ENCODE assay signal across 16 cellular contexts in genomic region chr14:36162267-36162666, GRCh38. TPM values are rescaled to one million over a fixed set of nuclear protein-coding genes. Genes with fewer than 3 reads are reported as not detected.
DNase-seq lines count a peak whose midpoint lies in the region; ATAC-seq, FAIRE-seq and TF ChIP-seq lines count a peak whose summit lies in the region.
"Had no signal": no experiment of that assay in that cellular context is flagged by ENCODE, and none has a peak within 500 bp of the region (broad histone marks: within the 10 kb centered on the region; RNA-seq: fewer than 3 reads in every experiment).

No MANE protein-coding gene starts in this region.

- H3K23ac ChIP-seq in H9 (ENCODE audit: insufficient read length, low read depth, low read length): no peak overlapping the region

- H4K8ac ChIP-seq in H9 (replicated peaks; ENCODE audit: insufficient read length, low read depth, low read length): no peak overlapping the region

- CTCF ChIA-PET in WTC11 (lab: Charles Lee): interaction anchor here (1.1 to 1.6 kb wide), 5 partner anchors 92 to 359 kb away, joined by 3 to 10 read pairs (median 4); no protein-coding TSS in a partner anchor
- CTCF ChIA-PET in MCF 10A (lab: Yijun Ruan, JAX): interaction anchor here (0.6 to 0.8 kb wide), 3 partner anchors 10 to 1329 kb away, joined by 3 read pairs; no protein-coding TSS in a partner anchor

- H2BK120ac ChIP-seq in H9 (ENCODE audit: low read depth, low read length, poor library complexity, severe bottlenecking): no peak overlapping the region

- TF ChIP-seq POLR2A in testis (IDR thresholded peaks at IDR 0.05): no peak

- H3T11ph ChIP-seq in H9 (ENCODE audit: low read length): no peak overlapping the region

- H3K36me3 Mint-ChIP-seq in H9 (ENCODE audit: insufficient read depth in 1 of 3, low read depth in 3 of 3) (no peaks in the 10 kb centered on the region; a peak in 1 of 7 replicates), WTC11 (no peaks in the 10 kb centered on the region), MCF 10A (ENCODE audit: insufficient read depth, unreplicated experiment) (no peaks in the 10 kb centered on the region)

- TF ChIP-seq CTCF in H9 (conservative IDR thresholded peaks at IDR 0.05) (no peak), WTC11 (IDR thresholded peaks at IDR 0.05) (no peak), kidney (IDR thresholded peaks at IDR 0.05; ENCODE audit: borderline replicate concordance, extremely low read depth, insufficient read depth) (no peak), testis (IDR thresholded peaks at IDR 0.05) (no peak), MCF 10A (IDR thresholded peaks at IDR 0.05; ENCODE audit: unreplicated experiment) (no peak)

- no peak overlapping the region for H3K27ac ChIP-seq in H9 (ENCODE audit: insufficient read length, low read depth, low read length)
- no peak overlapping the region for H3K27ac ChIP-seq in kidney (ENCODE audit: low read depth in 2 of 2, low read length in 2 of 2)
- no peak overlapping the region for H3K27ac ChIP-seq in testis
- H3K27ac ChIP-seq: BLaER1, HL-60 had no signal

- no peaks in the 10 kb centered on the region for H3K79me2 ChIP-seq in H9 (ENCODE audit: insufficient read depth, low read length)

- H3K27ac Mint-ChIP-seq in H9: no peak overlapping the region
- no peak overlapping the region for H3K27ac Mint-ChIP-seq in WTC11
- H3K27ac Mint-ChIP-seq in MCF 10A (ENCODE audit: low read depth, unreplicated experiment): no peak overlapping the region

- H2BK5ac ChIP-seq in H9 (ENCODE audit: insufficient read length, low read length): no peak overlapping the region

- no peak overlapping the region for H4K91ac ChIP-seq in H9 (ENCODE audit: insufficient read length, low read depth, low read length)

- no peaks in the 10 kb centered on the region for H3K9me3 ChIP-seq in H9 (ENCODE audit: control insufficient read depth, low read depth, low read length)
- H3K9me3 ChIP-seq in kidney (ENCODE audit: control insufficient read depth in 1 of 2, low read length in 2 of 2): peaks cover 0 to 2% of the 10 kb centered on the region in 2 donors
- H3K9me3 ChIP-seq in testis: no peaks in the 10 kb centered on the region
- H3K9me3 ChIP-seq: BLaER1 had no signal

- WGBS in H9 (ENCODE audit: extremely low coverage, insufficient read length, low lambda C conversion rate): no CpG with 5 or more reads among the region's 9 CpGs
- 49 to 60% methylated on average over 9 of the region's 9 CpGs for WGBS in testis, 2 donors

- H3K14ac ChIP-seq in H9 (ENCODE audit: insufficient read depth, low read length): no peak overlapping the region

- H3K23me2 ChIP-seq in H9 (ENCODE audit: insufficient read length, low read depth, low read length, poor library complexity, severe bottlenecking): no peaks in the 10 kb centered on the region

- H3K4me3 Mint-ChIP-seq in H9: peak overlapping the region in 1 of 2 experiments; percentile 56; a peak in 2 of 5 replicates
- H3K4me3 Mint-ChIP-seq in WTC11: no peak overlapping the region
- no peak overlapping the region for H3K4me3 Mint-ChIP-seq in MCF 10A (ENCODE audit: unreplicated experiment)

- peak overlapping the region; percentile 28 for H3K4me2 ChIP-seq in H9 (ENCODE audit: insufficient read depth, insufficient read length, low read length)
- H3K4me2 ChIP-seq: BLaER1 had no signal

- H3K56ac ChIP-seq in H9 (ENCODE audit: insufficient read length, low read depth, low read length): no peak overlapping the region

- BruUV-seq in MCF 10A (replicated peaks; lab: Mats Ljungman, UMichigan): no TSS peak

- H3K4me1 ChIP-seq in H9 (ENCODE audit: insufficient read depth, low read length) (no peaks in the 10 kb centered on the region; the same call in 1 of the 2 replicates), kidney (ENCODE audit: control insufficient read depth in 1 of 2, insufficient read depth in 1 of 2, low read depth in 1 of 2, low read length in 2 of 2) (no peaks in the 10 kb centered on the region), testis (no peaks in the 10 kb centered on the region)
- H3K4me1 ChIP-seq: BLaER1 had no signal

- peak; percentile 31 for DNase-seq in H9
- no peak for DNase-seq in WTC11 (ENCODE audit: low spot score)
- no peak for DNase-seq in kidney
- no peak for DNase-seq in testis
- no peak for DNase-seq in MCF 10A (ENCODE audit: unreplicated experiment)
- DNase-seq in T1000 (lab: John Stamatoyannopoulos, UW): no peak
- DNase-seq: KG1, NCI-H1105 treated with DMSO at 0.1 percent for 48 hours, NCI-H187, SHP77 treated with DMSO at 0.1 percent for 48 hours had no signal

- H3K9me3 Mint-ChIP-seq in H9: no peaks in the 10 kb centered on the region
- no peaks in the 10 kb centered on the region for H3K9me3 Mint-ChIP-seq in WTC11
- H3K9me3 Mint-ChIP-seq in MCF 10A (ENCODE audit: unreplicated experiment): peaks cover 6% of the 10 kb centered on the region

- H2BK20ac ChIP-seq in H9 (ENCODE audit: low read depth, low read length, poor library complexity, severe bottlenecking): no peak overlapping the region

- no peak overlapping the region for H4K5ac ChIP-seq in H9 (ENCODE audit: insufficient read length, low read depth, low read length)

- peaks cover 41% of the 10 kb centered on the region for H3K27me3 Mint-ChIP-seq in H9 (ENCODE audit: low read depth)
- H3K27me3 Mint-ChIP-seq in WTC11 (ENCODE audit: low read depth): peaks cover 39% of the 10 kb centered on the region
- H3K27me3 Mint-ChIP-seq in MCF 10A (ENCODE audit: insufficient read depth, unreplicated experiment): no peaks in the 10 kb centered on the region

- H2AK5ac ChIP-seq in H9 (ENCODE audit: insufficient read length, low read length): no peak overlapping the region

- no peak overlapping the region for H2AFZ ChIP-seq in H9 (ENCODE audit: low read length)

- intact Hi-C loops in kidney (cut with DNase I): no loop called here
- intact Hi-C loops in testis (cut with DNase I; ENCODE audit: low total_unique reads): no loop called here
- intact Hi-C loops in MCF 10A (cut with micrococcal nuclease): no loop called here

- H3K27me3 ChIP-seq in H9 (ENCODE audit: insufficient read depth, low read length) (no peaks in the 10 kb centered on the region), testis (no peaks in the 10 kb centered on the region)
- H3K27me3 ChIP-seq: BLaER1 had no signal

- no peak overlapping the region for H2BK12ac ChIP-seq in H9 (ENCODE audit: insufficient read length, low read depth, low read length)

- no peaks in the 10 kb centered on the region for H4K20me1 ChIP-seq in H9 (ENCODE audit: control insufficient read depth, insufficient read depth, insufficient read length)
- H4K20me1 ChIP-seq: BLaER1 had no signal

- H3K79me1 ChIP-seq in H9 (ENCODE audit: insufficient read depth, low read depth, low read length, poor library complexity, severe bottlenecking): no peaks in the 10 kb centered on the region

- H2BK15ac ChIP-seq in H9 (ENCODE audit: low read depth, low read length): no peak overlapping the region

- peaks cover 7 to 8% of the 10 kb centered on the region in 2 experiments for H3K4me1 Mint-ChIP-seq in H9
- peaks cover 9% of the 10 kb centered on the region for H3K4me1 Mint-ChIP-seq in WTC11
- no peaks in the 10 kb centered on the region for H3K4me1 Mint-ChIP-seq in MCF 10A (ENCODE audit: insufficient read depth, unreplicated experiment)

- H3K9ac ChIP-seq in H9 (ENCODE audit: extremely low read depth, insufficient read length, low read length): no peak overlapping the region
- H3K9ac ChIP-seq in kidney (ENCODE audit: low read length in 2 of 2): no peak overlapping the region
- H3K9ac ChIP-seq: BLaER1 had no signal

- no peak for FAIRE-seq in kidney (lab: Jason Lieb, UNC)

- H3K4me3 ChIP-seq in kidney (ENCODE audit: low read length in 2 of 2) (peak overlapping the region; percentile 42 to 55), testis (peak overlapping the region; percentile 10 to 12)
- H3K4me3 ChIP-seq: BLaER1 had no signal

- H3K36me3 ChIP-seq in kidney (ENCODE audit: control insufficient read depth in 1 of 2, insufficient read depth in 2 of 2, low read length in 2 of 2) (no peaks in the 10 kb centered on the region), testis (ENCODE audit: low read depth, missing control alignments) (no peaks in the 10 kb centered on the region)
- H3K36me3 ChIP-seq: BLaER1 had no signal

- ATAC-seq in WTC11 (peak; percentile 35), HG03565 (IDR thresholded peaks at IDR 0.05; ENCODE audit: unreplicated experiment) (no peak)

- POLR2A ChIA-PET in WTC11 (lab: Charles Lee): interaction anchor here (0.6 to 0.8 kb wide), 3 partner anchors 19 to 555 kb away, joined by 3 to 4 read pairs (median 3); no protein-coding TSS in a partner anchor
- POLR2A ChIA-PET in MCF 10A (lab: Yijun Ruan, JAX): no interaction called here

- peak overlapping the region; percentile 75 for H3K18ac ChIP-seq in H9 (ENCODE audit: insufficient read length, low read depth, low read length)

- H3K4ac ChIP-seq in H9 (ENCODE audit: low read depth, low read length): no peak overlapping the region

TF ChIP-seq in WTC11, 78 proteins besides CTCF, POLR2A, EP300 and RAD21:
- TF ChIP-seq GRHL2 (CRISPR knock-in tag; IDR thresholded peaks at IDR 0.05; ENCODE audit: insufficient replicate concordance, severe bottlenecking) (no peak), ZNF317 (CRISPR knock-in tag; IDR thresholded peaks at IDR 0.05; ENCODE audit: borderline replicate concordance, low read depth) (no peak), RORB (CRISPR knock-in tag; IDR thresholded peaks at IDR 0.05) (no peak), ELF4 (CRISPR knock-in tag; IDR thresholded peaks at IDR 0.05; ENCODE audit: low read depth) (no peak), SOX15 (CRISPR knock-in tag; IDR thresholded peaks at IDR 0.05) (no peak), NFYB (CRISPR knock-in tag; conservative IDR thresholded peaks at IDR 0.05; ENCODE audit: low read depth) (no peak)
- TF ChIP-seq, protein P1, sequence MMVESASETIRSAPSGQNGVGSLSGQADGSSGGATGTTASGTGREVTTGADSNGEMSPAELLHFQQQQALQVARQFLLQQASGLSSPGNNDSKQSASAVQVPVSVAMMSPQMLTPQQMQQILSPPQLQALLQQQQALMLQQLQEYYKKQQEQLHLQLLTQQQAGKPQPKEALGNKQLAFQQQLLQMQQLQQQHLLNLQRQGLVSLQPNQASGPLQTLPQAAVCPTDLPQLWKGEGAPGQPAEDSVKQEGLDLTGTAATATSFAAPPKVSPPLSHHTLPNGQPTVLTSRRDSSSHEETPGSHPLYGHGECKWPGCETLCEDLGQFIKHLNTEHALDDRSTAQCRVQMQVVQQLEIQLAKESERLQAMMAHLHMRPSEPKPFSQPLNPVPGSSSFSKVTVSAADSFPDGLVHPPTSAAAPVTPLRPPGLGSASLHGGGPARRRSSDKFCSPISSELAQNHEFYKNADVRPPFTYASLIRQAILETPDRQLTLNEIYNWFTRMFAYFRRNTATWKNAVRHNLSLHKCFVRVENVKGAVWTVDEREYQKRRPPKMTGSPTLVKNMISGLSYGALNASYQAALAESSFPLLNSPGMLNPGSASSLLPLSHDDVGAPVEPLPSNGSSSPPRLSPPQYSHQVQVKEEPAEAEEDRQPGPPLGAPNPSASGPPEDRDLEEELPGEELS (CRISPR knock-in tag; IDR thresholded peaks at IDR 0.05): no peak

RNA-seq across cellular contexts. Expression of gene PTCSC3, which starts 14.3 kb away (rescaled TPM):
- total RNA-seq in H9 (2021): not detected in 2 replicates
- not detected in 3 replicates for total RNA-seq in WTC11 (2021)
- total RNA-seq in kidney: not detected
- polyA plus RNA-seq in kidney (ENCODE audit: insufficient read depth, low read depth, low replicate concordance): 6.4 TPM
- not detected for total RNA-seq in testis
- not detected for polyA plus RNA-seq in testis (ENCODE audit: insufficient read depth, low read depth, low replicate concordance)
- total RNA-seq in MCF 10A (2022): not detected in 2 replicates
- total RNA-seq: M059J, NCI-H460 had no signal
- polyA plus RNA-seq: AG04450 had no signal
